Comparison of ENCODE assay signal across 18 cellular contexts in the genomic region with DNA sequence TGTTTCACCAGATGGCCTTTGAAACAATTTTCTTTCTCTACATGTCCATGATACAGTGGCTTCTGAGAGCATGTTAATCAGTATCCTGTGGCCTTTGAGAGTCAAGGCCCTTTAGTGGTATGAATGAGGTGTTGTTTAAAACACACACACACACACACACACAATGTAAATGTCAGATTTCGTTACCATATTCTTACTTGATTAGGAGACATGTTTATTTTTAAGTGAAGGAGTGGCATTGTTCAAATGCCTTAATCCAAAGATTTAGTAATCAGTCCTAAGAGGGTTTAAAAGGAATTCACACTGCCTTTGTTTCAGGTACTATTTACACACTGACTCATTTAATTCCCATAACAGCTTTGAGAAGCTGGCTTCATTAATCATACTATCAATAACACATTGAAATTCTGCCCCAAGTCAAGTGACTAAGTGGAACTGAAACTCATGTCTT.
DNase-seq lines count a peak whose midpoint lies in the region; ATAC-seq and TF ChIP-seq lines count a peak whose summit lies in the region.
"Had no signal": no experiment of that assay in that cellular context is flagged by ENCODE, and none has a peak within 500 bp of the region (broad histone marks: within the 10 kb centered on the region; RNA-seq: fewer than 3 reads in every experiment).

No MANE protein-coding gene starts in this region.

- no peaks in the 10 kb centered on the region for H3K4me1 Mint-ChIP-seq in T-helper 17 cell
- H3K4me1 Mint-ChIP-seq: T-cell had no signal

- H3K27me3 ChIP-seq in BJ (ENCODE audit: control insufficient read depth, insufficient read depth, low read length) (peaks cover 3% of the 10 kb centered on the region; the same call in 1 of the 2 replicates), lower lobe of right lung (ENCODE audit: low read depth) (no peaks in the 10 kb centered on the region)
- H3K27me3 ChIP-seq: dorsolateral prefrontal cortex had no signal

- intact Hi-C loops in lower lobe of right lung (cut with DNase I): loop anchor here (10.0 kb wide), 1 partner anchor 534 kb away; no protein-coding TSS in a partner anchor

- no peaks in the 10 kb centered on the region for H3K36me3 Mint-ChIP-seq in activated naive CD4-positive, alpha-beta T cell treated with anti-CD3 and anti-CD28 coated beads, Interleukin-2, amount 50 U/mL, for 72 hours
- H3K36me3 Mint-ChIP-seq in T-helper 17 cell (ENCODE audit: low read depth): no peaks in the 10 kb centered on the region
- H3K36me3 Mint-ChIP-seq: activated CD4-positive, alpha-beta memory T cell treated with anti-CD3 and anti-CD28 coated beads for 36 hours; activated naive CD8-positive, alpha-beta T cell; T-cell had no signal

- peak; percentile 13 for DNase-seq in BJ (ENCODE audit: low read depth)
- DNase-seq in LoVo (ENCODE audit: low spot score): peak; percentile 57
- peak; percentile 32 for DNase-seq in dermis blood vessel endothelial cell
- no peak for DNase-seq in lower lobe of right lung
- DNase-seq in activated naive CD4-positive, alpha-beta T cell treated with anti-CD3 and anti-CD28 coated beads, Interleukin-2, amount 50 U/mL, for 72 hours (ENCODE audit: low spot score in 2 of 2): no peak
- no peak for DNase-seq in T-helper 17 cell
- DNase-seq: activated CD4-positive, alpha-beta memory T cell treated with anti-CD3 and anti-CD28 coated beads for 36 hours; dorsolateral prefrontal cortex; GF-D8; head of caudate nucleus; NCI-H1105; NCI-H774; psoas muscle; T-cell had no signal

- H3K9me3 Mint-ChIP-seq in activated naive CD4-positive, alpha-beta T cell treated with anti-CD3 and anti-CD28 coated beads, Interleukin-2, amount 50 U/mL, for 72 hours: no peaks in the 10 kb centered on the region
- H3K9me3 Mint-ChIP-seq: activated CD4-positive, alpha-beta memory T cell treated with anti-CD3 and anti-CD28 coated beads for 36 hours; T-cell had no signal

- POLR2A ChIA-PET in BJ (lab: Charles Lee): no interaction called here

- H3K27me3 Mint-ChIP-seq in T-helper 17 cell: peaks cover 8% of the 10 kb centered on the region

- peaks cover 9% of the 10 kb centered on the region for H3K4me1 ChIP-seq in lower lobe of right lung
- H3K4me1 ChIP-seq: psoas muscle had no signal

- H3K4me3 ChIP-seq in BJ (ENCODE audit: low read depth, low read length) (no peak overlapping the region), lower lobe of right lung (no peak overlapping the region)
- H3K4me3 ChIP-seq: dorsolateral prefrontal cortex, psoas muscle, thoracic aorta had no signal

- ATAC-seq in lower lobe of right lung: peak; percentile 77 to 94
- ATAC-seq in activated naive CD4-positive, alpha-beta T cell treated with anti-CD3 and anti-CD28 coated beads, Interleukin-2, amount 50 U/mL, for 72 hours: no peak
- ATAC-seq in T-helper 17 cell: no peak
- no peak for ATAC-seq in HG03175 (IDR thresholded peaks at IDR 0.05; ENCODE audit: unreplicated experiment)
- no peak for ATAC-seq in GM18867 (IDR thresholded peaks at IDR 0.05; ENCODE audit: unreplicated experiment)
- ATAC-seq: psoas muscle, T-cell had no signal

- TF ChIP-seq CTCF in BJ (IDR thresholded peaks at IDR 0.05; ENCODE audit: insufficient read depth, low read depth, low read length): no peak
- no peak for TF ChIP-seq CTCF in lower lobe of right lung (IDR thresholded peaks at IDR 0.05)

- no peaks in the 10 kb centered on the region for H3K9me3 ChIP-seq in lower lobe of right lung
- H3K9me3 ChIP-seq in T-helper 17 cell (ENCODE audit: control insufficient read depth, low read length, poor library complexity, severe bottlenecking): no peaks in the 10 kb centered on the region
- H3K9me3 ChIP-seq: psoas muscle, thoracic aorta had no signal

- H3K27ac ChIP-seq in lower lobe of right lung: peak overlapping the region; percentile 51
- H3K27ac ChIP-seq: dorsolateral prefrontal cortex, psoas muscle, thoracic aorta had no signal

- H3K27ac Mint-ChIP-seq in activated naive CD4-positive, alpha-beta T cell treated with anti-CD3 and anti-CD28 coated beads, Interleukin-2, amount 50 U/mL, for 72 hours: no peak overlapping the region
- H3K27ac Mint-ChIP-seq in T-helper 17 cell: no peak overlapping the region
- H3K27ac Mint-ChIP-seq: activated CD4-positive, alpha-beta memory T cell treated with anti-CD3 and anti-CD28 coated beads for 36 hours; activated naive CD8-positive, alpha-beta T cell; T-cell had no signal

- CTCF ChIA-PET in BJ (lab: Yijun Ruan, JAX): no interaction called here

- no peaks in the 10 kb centered on the region for H3K36me3 ChIP-seq in BJ (ENCODE audit: control insufficient read depth, insufficient read depth, low read length)
- H3K36me3 ChIP-seq in lower lobe of right lung: no peaks in the 10 kb centered on the region
- H3K36me3 ChIP-seq: thoracic aorta had no signal

- H3K4me3 Mint-ChIP-seq in T-helper 17 cell: no peak overlapping the region
- H3K4me3 Mint-ChIP-seq: activated CD4-positive, alpha-beta memory T cell treated with anti-CD3 and anti-CD28 coated beads for 36 hours; activated naive CD8-positive, alpha-beta T cell; T-cell had no signal

Comparison
In these comparisons a context has a peak if more than half of its experiments do, and no peak if none do; other contexts are left out.
1. DNase-seq: peak in BJ (single experiment), LoVo (single experiment) and dermis blood vessel endothelial cell (single experiment); none in lower lobe of right lung (single experiment), activated naive CD4-positive, alpha-beta T cell treated with anti-CD3 and anti-CD28 coated beads, Interleukin-2, amount 50 U/mL, for 72 hours (0 of 2) and T-helper 17 cell (0 of 3).
2. ATAC-seq: peak in lower lobe of right lung (2 of 2); none in activated naive CD4-positive, alpha-beta T cell treated with anti-CD3 and anti-CD28 coated beads, Interleukin-2, amount 50 U/mL, for 72 hours (0 of 2), T-helper 17 cell (single experiment), HG03175 (single experiment) and GM18867 (single experiment).